8 cellular contexts compared by ENCODE assay signal in the genomic region with DNA sequence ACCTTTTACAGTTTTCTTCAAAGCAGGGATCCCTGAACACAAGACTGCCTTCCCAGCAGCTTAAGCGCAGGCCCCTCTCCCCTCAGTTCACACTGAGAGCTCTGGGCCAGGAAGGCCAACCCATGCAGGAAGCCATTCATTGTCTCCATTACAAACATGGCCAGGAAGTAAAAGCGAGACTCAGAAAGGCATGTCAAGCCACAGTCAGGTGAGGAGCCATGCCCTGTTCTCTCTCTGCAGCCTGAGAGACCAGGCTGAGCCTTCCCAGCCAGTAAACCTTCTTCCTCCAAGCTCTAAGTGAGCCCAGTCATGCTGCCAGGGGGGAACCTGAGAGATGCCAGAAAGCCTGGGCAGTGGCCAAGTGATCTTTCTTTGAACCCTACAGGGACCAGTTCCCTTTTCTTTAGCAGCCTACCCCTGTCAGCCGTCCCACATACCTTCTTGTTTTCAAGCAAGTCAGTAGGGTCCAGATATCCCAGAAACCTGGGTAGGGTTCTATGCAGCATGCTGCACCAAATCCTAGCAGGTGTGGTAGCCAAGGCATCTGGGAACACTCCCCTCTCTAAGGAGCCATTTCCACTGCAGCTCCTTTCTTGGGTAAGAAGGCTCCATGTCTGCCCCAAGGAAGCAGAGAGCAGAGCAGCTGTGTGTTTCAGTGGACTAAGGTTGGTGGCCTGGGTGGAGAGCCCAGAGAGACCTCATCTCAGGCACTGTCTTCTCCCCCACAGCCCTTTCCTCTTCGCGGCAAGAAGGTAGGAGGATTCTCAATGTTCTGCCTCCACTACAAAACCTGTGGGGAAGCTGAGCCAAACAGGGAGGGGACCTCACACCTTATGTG. TPM values are rescaled to one million over a fixed set of nuclear protein-coding genes. Genes with fewer than 3 reads are reported as not detected.
DNase-seq lines count a peak whose midpoint lies in the region; ATAC-seq and TF ChIP-seq lines count a peak whose summit lies in the region.

No MANE protein-coding gene starts in this region.

- H3K27ac ChIP-seq in BLaER1 treated with 17β-estradiol and CSF1 and Interleukin-3, amounts not matched to agents 10 nM and 100 nM, result peak overlapping the region; percentile 50 to 94 (median 86)

- H3K27ac Mint-ChIP-seq in activated T-helper 17 cell treated with anti-CD3 and anti-CD28 coated beads, Interleukin-2, amount 50 U/mL, for 72 hours, result peak overlapping the region; percentile 93
- H3K27ac Mint-ChIP-seq in naive B cell, result peak overlapping the region; percentile 86 to 97 (median 94)

- H3K27me3 ChIP-seq in BLaER1 treated with 17β-estradiol and CSF1 and Interleukin-3, amounts not matched to agents 10 nM and 100 nM, result no peaks in the 10 kb centered on the region

- peaks cover 42 to 88% (median 72%) of the 10 kb centered on the region in 10 experiments for H3K4me1 ChIP-seq in BLaER1 treated with 17β-estradiol and CSF1 and Interleukin-3, amounts not matched to agents 10 nM and 100 nM

- H3K4me1 Mint-ChIP-seq in activated T-helper 17 cell treated with anti-CD3 and anti-CD28 coated beads, Interleukin-2, amount 50 U/mL, for 72 hours, result peaks cover 44% of the 10 kb centered on the region
- H3K4me1 Mint-ChIP-seq in naive B cell, result peaks cover 57 to 79% (median 72%) of the 10 kb centered on the region in 3 donors

- no peak for TF ChIP-seq POLR2A in erythroblast (IDR thresholded peaks at IDR 0.05; ENCODE audit: low read length)

- peak overlapping the region; percentile 32 to 85 (median 70) for H3K9ac ChIP-seq in BLaER1 treated with 17β-estradiol and CSF1 and Interleukin-3, amounts not matched to agents 10 nM and 100 nM

- H3K9me3 ChIP-seq in BLaER1 treated with 17β-estradiol and CSF1 and Interleukin-3, amounts not matched to agents 10 nM and 100 nM (replicated peaks in 1 of 11), result no peaks in the 10 kb centered on the region

- 0 out of 22 replicates have a peak, but pooled peaks cover 0 to 11% (median 0%) of the 10 kb centered on the region in 11 experiments for H4K20me1 ChIP-seq in BLaER1 treated with 17β-estradiol and CSF1 and Interleukin-3, amounts not matched to agents 10 nM and 100 nM

- no peaks in the 10 kb centered on the region for H3K27me3 Mint-ChIP-seq in activated T-helper 17 cell treated with anti-CD3 and anti-CD28 coated beads, Interleukin-2, amount 50 U/mL, for 72 hours
- H3K27me3 Mint-ChIP-seq in naive B cell, result no peaks in the 10 kb centered on the region

- ATAC-seq in GM19455 (IDR thresholded peaks at IDR 0.05; ENCODE audit: unreplicated experiment) (peak; percentile 34), naive B cell (ENCODE audit: low read depth in 2 of 2) (peak; percentile 37 to 40)
- peak; percentile 33 for ATAC-seq in activated T-helper 17 cell treated with anti-CD3 and anti-CD28 coated beads, Interleukin-2, amount 50 U/mL, for 72 hours (replicated peaks)

- H3K4me3 ChIP-seq in BLaER1 treated with 17β-estradiol and CSF1 and Interleukin-3, amounts not matched to agents 10 nM and 100 nM, result peak overlapping the region; percentile 28 to 77 (median 59); a peak in 19 of 20 replicates
- peak overlapping the region; percentile 87 for H3K4me3 ChIP-seq in Jurkat, Clone E6-1 (ENCODE audit: low read length)

- no peaks in the 10 kb centered on the region for H3K36me3 Mint-ChIP-seq in activated T-helper 17 cell treated with anti-CD3 and anti-CD28 coated beads, Interleukin-2, amount 50 U/mL, for 72 hours (ENCODE audit: low read depth)
- peaks cover 4 to 28% of the 10 kb centered on the region in 2 donors for H3K36me3 Mint-ChIP-seq in naive B cell

- peak overlapping the region; percentile 80 to 99 (median 95) for H3K4me2 ChIP-seq in BLaER1 treated with 17β-estradiol and CSF1 and Interleukin-3, amounts not matched to agents 10 nM and 100 nM

- peaks cover 0 to 37% (median 25%) of the 10 kb centered on the region in 11 experiments; a peak in 17 of 22 replicates for H3K36me3 ChIP-seq in BLaER1 treated with 17β-estradiol and CSF1 and Interleukin-3, amounts not matched to agents 10 nM and 100 nM

- peak; percentile 55 for DNase-seq in Jurkat, Clone E6-1 (ENCODE audit: low read depth, low spot score)
- DNase-seq in naive B cell, result peak; percentile 39
- no peak for DNase-seq in DMS53 (lab: John Stamatoyannopoulos, UW)
- DNase-seq in cortex of kidney (lab: John Stamatoyannopoulos, UW), result no peak
- no peak for DNase-seq in erythroblast (lab: John Stamatoyannopoulos, UW)

- H3K4me3 Mint-ChIP-seq in activated T-helper 17 cell treated with anti-CD3 and anti-CD28 coated beads, Interleukin-2, amount 50 U/mL, for 72 hours, result peak overlapping the region; percentile 86
- H3K4me3 Mint-ChIP-seq in naive B cell, result peak overlapping the region; percentile 93 to 99 (median 98)

- H3K9me3 Mint-ChIP-seq in activated T-helper 17 cell treated with anti-CD3 and anti-CD28 coated beads, Interleukin-2, amount 50 U/mL, for 72 hours, result no peaks in the 10 kb centered on the region
- no peaks in the 10 kb centered on the region for H3K9me3 Mint-ChIP-seq in naive B cell

RNA-seq across cellular contexts. Expression of a gene that starts 1.0 kb away (rescaled TPM):
- polyA plus RNA-seq in Jurkat, Clone E6-1 (2012; ENCODE audit: insufficient read depth, insufficient read length), result 126 TPM
- total RNA-seq in activated T-helper 17 cell treated with anti-CD3 and anti-CD28 coated beads, Interleukin-2, amount 50 U/mL, for 72 hours, result 100 to 1,000 TPM; 175 to 184 TPM
- polyA plus RNA-seq in naive B cell (ENCODE audit: low read depth in 6 of 6), result 100 to 1,000 TPM; 161 to 281 (median 243) TPM

RNA-seq across cellular contexts. Expression of a gene that starts 27.5 kb away (rescaled TPM):
- polyA plus RNA-seq in Jurkat, Clone E6-1 (2012; ENCODE audit: insufficient read depth, insufficient read length), result 6.1 TPM
- 1 to 10 TPM; 2.5 to 3.8 TPM for total RNA-seq in activated T-helper 17 cell treated with anti-CD3 and anti-CD28 coated beads, Interleukin-2, amount 50 U/mL, for 72 hours
- 1 to 10 TPM in 1 of 6 donors, under 1 TPM in 5; 0.45 to 1.9 (median 0.66) TPM for polyA plus RNA-seq in naive B cell (ENCODE audit: low read depth in 6 of 6)

RNA-seq across cellular contexts. Expression of a gene that starts 49.1 kb away (rescaled TPM):
- not detected for polyA plus RNA-seq in Jurkat, Clone E6-1 (2012; ENCODE audit: insufficient read depth, insufficient read length)
- total RNA-seq in activated T-helper 17 cell treated with anti-CD3 and anti-CD28 coated beads, Interleukin-2, amount 50 U/mL, for 72 hours, result 1 to 10 TPM in 1 of 2 donors, under 1 TPM in 1; 0.35 to 1.7 TPM
- 1 to 10 TPM in 4 of 6 donors, under 1 TPM in 1, not detected in 1; 0.54 to 2.4 (median 1.8) TPM for polyA plus RNA-seq in naive B cell (ENCODE audit: low read depth in 6 of 6)

RNA-seq across cellular contexts. Expression of a gene that starts 52.2 kb away (rescaled TPM):
- not detected for polyA plus RNA-seq in Jurkat, Clone E6-1 (2012; ENCODE audit: insufficient read depth, insufficient read length)
- 1 to 10 TPM; 2.4 to 9.7 TPM for total RNA-seq in activated T-helper 17 cell treated with anti-CD3 and anti-CD28 coated beads, Interleukin-2, amount 50 U/mL, for 72 hours
- not detected for polyA plus RNA-seq in naive B cell (ENCODE audit: low read depth in 6 of 6)

Comparison
In these comparisons a context has a peak if more than half of its experiments do, and no peak if none do; other contexts are left out.
1. DNase-seq: peak in Jurkat, Clone E6-1 (single experiment) and naive B cell (single experiment); none in DMS53 (single experiment), cortex of kidney (single experiment) and erythroblast (0 of 2).
2. Peak in every context shown above with its lines, with median percentiles within 50 percentile points of each other: ATAC-seq.